Comparison of ENCODE assay signal across 10 cellular contexts in genomic region chr19:17754634-17755532, GRCh38. TPM values are rescaled to one million over a fixed set of nuclear protein-coding genes. Genes with fewer than 3 reads are reported as not detected.
A peak's percentile ranks its signal among the peaks of the same experiment; 100 is the strongest.
DNase-seq lines count a peak whose midpoint lies in the region; ATAC-seq and TF ChIP-seq lines count a peak whose summit lies in the region.
"Had no signal": no experiment of that assay in that cellular context is flagged by ENCODE, and none has a peak within 500 bp of the region (broad histone marks: within the 10 kb centered on the region; RNA-seq: fewer than 3 reads in every experiment).

No MANE protein-coding gene starts in this region.

- intact Hi-C loops in esophagus squamous epithelium (cut with DNase I), result loop anchor here (10.0 kb wide), 1 partner anchor 50 kb away; no protein-coding TSS in a partner anchor

- TF ChIP-seq CTCF in GM12872 (IDR thresholded peaks at IDR 0.05; ENCODE audit: insufficient read depth, low read depth, low read length) (peak; percentile 64), esophagus squamous epithelium (IDR thresholded peaks at IDR 0.05) (no peak)

- H3K27ac ChIP-seq in esophagus squamous epithelium, result no peak overlapping the region

- peaks cover 3 to 26% (median 5%) of the 10 kb centered on the region in 3 donors for H3K4me1 ChIP-seq in esophagus squamous epithelium

- H3K4me3 ChIP-seq in esophagus squamous epithelium, result no peak overlapping the region

- H3K27me3 ChIP-seq in esophagus squamous epithelium, result peaks cover 0 to 9% (median 0%) of the 10 kb centered on the region in 4 donors

- TF ChIP-seq POLR2A in esophagus squamous epithelium (IDR thresholded peaks at IDR 0.05), result no peak

- 40 to 47% methylated on average over 2 to 3 of the region's 5 CpGs for WGBS in esophagus squamous epithelium, 2 donors

- DNase-seq in MV-4-11 (lab: John Stamatoyannopoulos, UW), result peak; percentile 92
- peak; percentile 81 for DNase-seq in germinal center (ENCODE audit: low spot score)
- no peak for DNase-seq in SKM-1 treated with dmso at 0.1 percent for 144 hours (lab: John Stamatoyannopoulos, UW; ENCODE audit: unreplicated experiment)
- DNase-seq in ACHN, result no peak
- no peak for DNase-seq in hypothalamus (lab: John Stamatoyannopoulos, UW)
- no peak for DNase-seq in esophagus squamous epithelium (lab: John Stamatoyannopoulos, UW)
- DNase-seq: NCI-H2029 had no signal

- ATAC-seq in GM21576 (IDR thresholded peaks at IDR 0.05; ENCODE audit: unreplicated experiment), result peak; percentile 47

- H3K36me3 ChIP-seq in esophagus squamous epithelium, result no peaks in the 10 kb centered on the region

- H3K9me3 ChIP-seq in esophagus squamous epithelium, result no peaks in the 10 kb centered on the region

- in situ Hi-C loops in ACHN (cut with HindIII; ENCODE audit: low pct_ligation_motif_present, low pct_unique_long_range_greater_than_20kb, low sequenced_read_pairs), result no loop called here

RNA-seq across cellular contexts. Expression of gene FCHO1, which starts 3.6 kb away (rescaled TPM):
- total RNA-seq in esophagus squamous epithelium, result 1 to 10 TPM in 3 of 4 donors, under 1 TPM in 1; 0.76 to 3.5 (median 2.6) TPM

RNA-seq across cellular contexts. Expression of gene MAP1S, which starts 35.6 kb away (rescaled TPM):
- 10 to 100 TPM in 3 of 4 donors, 1 to 10 TPM in 1; 4.8 to 16.3 (median 11.4) TPM for total RNA-seq in esophagus squamous epithelium

RNA-seq across cellular contexts. Expression of gene B3GNT3, which starts 40.1 kb away (rescaled TPM):
- total RNA-seq in esophagus squamous epithelium, result 10 to 100 TPM; 11.6 to 23.5 (median 21.2) TPM
- total RNA-seq: fibroblast of villous mesenchyme had no signal

Comparison
In these comparisons a context has a peak if more than half of its experiments do, and no peak if none do; other contexts are left out.
1. DNase-seq: peak in MV-4-11 (single experiment) and germinal center (single experiment); none in SKM-1 treated with dmso at 0.1 percent for 144 hours (single experiment), ACHN (single experiment), hypothalamus (0 of 51) and esophagus squamous epithelium (single experiment).